In the genomic region with DNA sequence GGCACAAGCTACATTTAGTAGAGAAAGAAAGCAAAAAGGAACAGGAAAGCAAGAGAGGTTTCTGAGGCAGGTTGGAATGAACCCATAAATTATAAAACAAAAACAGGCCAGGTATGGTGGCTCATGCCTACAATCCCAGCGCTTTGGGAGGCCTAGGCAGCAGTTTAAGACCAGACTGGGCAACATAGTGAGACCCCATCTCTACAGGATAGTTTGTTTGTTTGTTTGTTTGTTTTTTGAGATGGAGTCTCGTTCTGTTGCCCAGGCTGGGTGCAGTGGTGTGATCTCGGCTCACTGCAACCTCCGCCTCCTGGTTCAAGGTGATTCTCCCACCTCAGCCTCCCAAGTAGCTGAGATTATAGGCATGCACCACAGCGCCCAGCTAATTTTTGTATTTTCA, we compare ENCODE assay signal across 37 cellular contexts. TPM values are rescaled to one million over a fixed set of nuclear protein-coding genes. Genes with fewer than 3 reads are reported as not detected.
DNase-seq lines count a peak whose midpoint lies in the region; ATAC-seq, FAIRE-seq and TF ChIP-seq lines count a peak whose summit lies in the region.
"Had no signal": no experiment of that assay in that cellular context is flagged by ENCODE, and none has a peak within 500 bp of the region (broad histone marks: within the 10 kb centered on the region; RNA-seq: fewer than 3 reads in every experiment).

No MANE protein-coding gene starts in this region.

- H4K20me1 ChIP-seq in HepG2 (ENCODE audit: insufficient read depth, low read length) (no peaks in the 10 kb centered on the region), K562 (replicated peaks; ENCODE audit: control insufficient read depth, insufficient read depth, low read length) (no peaks in the 10 kb centered on the region; the same call in 1 of the 2 replicates)
- H4K20me1 ChIP-seq: BLaER1; BLaER1 treated with 17β-estradiol and CSF1 and Interleukin-3, amounts not matched to agents 10 nM and 100 nM had no signal

- BruUV-seq in HepG2 (replicated peaks; lab: Mats Ljungman, UMichigan) (no TSS peak), K562 (replicated peaks; lab: Mats Ljungman, UMichigan) (no TSS peak)

- ATAC-seq in HepG2 (no peak), right lobe of liver (no peak), WTC11 (no peak), K562 (no peak), GM18517 (IDR thresholded peaks at IDR 0.05; ENCODE audit: unreplicated experiment) (no peak)
- no peak for ATAC-seq in activated CD8-positive, alpha-beta T cell treated with anti-CD3 and anti-CD28 coated beads for 36 hours
- ATAC-seq: A549; CD8-positive, alpha-beta T cell had no signal

- 98% methylated on average over 5 of the region's 5 CpGs for WGBS in HepG2 (ENCODE audit: low lambda C conversion rate)
- 100% methylated on average over 4 of the region's 5 CpGs for WGBS in right lobe of liver (ENCODE audit: insufficient coverage, low coverage, low lambda C conversion rate, missing lambda C conversion rate)
- 78% methylated on average over 5 of the region's 5 CpGs for WGBS in K562 (ENCODE audit: insufficient coverage, low coverage, missing lambda C conversion rate)

- no peak overlapping the region for H3K27ac Mint-ChIP-seq in WTC11
- H3K27ac Mint-ChIP-seq in activated CD8-positive, alpha-beta T cell treated with anti-CD3 and anti-CD28 coated beads for 36 hours = no peak overlapping the region
- H3K27ac Mint-ChIP-seq: B cell; CD14-positive monocyte; CD4-positive, alpha-beta T cell; CD4-positive, CD25-positive, alpha-beta regulatory T cell; CD8-positive, alpha-beta memory T cell; CD8-positive, alpha-beta T cell had no signal

- no peak for DNase-seq in HepG2 (ENCODE audit: low spot score)
- no peak for DNase-seq in right lobe of liver
- DNase-seq in WTC11 (ENCODE audit: low spot score) = no peak
- DNase-seq in K562 (ENCODE audit: extremely low read depth in 1 of 4, low spot score in 3 of 4) = no peak
- no peak for DNase-seq in NCI-H2196 treated with DMSO at 0.1 percent for 48 hours (lab: John Stamatoyannopoulos, UW; ENCODE audit: unreplicated experiment)
- DNase-seq in activated CD8-positive, alpha-beta T cell treated with anti-CD3 and anti-CD28 coated beads for 36 hours = no peak
- DNase-seq: 8988T; ACHN; AML-193; BE2C; C1 segment of cervical spinal cord; Caco-2; Calu3; CD4-positive, alpha-beta memory T cell; CD4-positive, alpha-beta T cell; CD4-positive, CD25-positive, alpha-beta regulatory T cell; CD8-positive, alpha-beta memory T cell; CD8-positive, alpha-beta T cell; COR-L47; DMS 273 treated with DMSO at 0.1 percent for 48 hours; DMS153; DMS53; DMS79; DMS79 treated with DMSO at 0.1 percent for 48 hours; DND-41; EL had no signal

- no peaks in the 10 kb centered on the region for H3K9me1 ChIP-seq in K562 (ENCODE audit: control insufficient read depth, insufficient read depth, low read length)

- intact Hi-C loops in HepG2 (cut with micrococcal nuclease; ENCODE audit: unreplicated experiment) = no loop called here
- intact Hi-C loops in right lobe of liver (cut with DNase I) = no loop called here
- intact Hi-C loops in K562 (cut with micrococcal nuclease) = no loop called here
- intact Hi-C loops in activated CD8-positive, alpha-beta T cell treated with anti-CD3 and anti-CD28 coated beads for 36 hours (cut with micrococcal nuclease) = no loop called here

- TF ChIP-seq EP300 in HepG2 (IDR thresholded peaks at IDR 0.05; ENCODE audit: low read depth in 2 of 2, low read length in 2 of 2) = no peak
- TF ChIP-seq EP300 in HepG2 (CRISPR knock-in tag; IDR thresholded peaks at IDR 0.05; ENCODE audit: borderline replicate concordance) = no peak
- TF ChIP-seq EP300 in K562 (IDR thresholded peaks at IDR 0.05; ENCODE audit: low read length) = no peak

- TF ChIP-seq RAD21 in HepG2 (CRISPR knock-in tag; IDR thresholded peaks at IDR 0.05) = no peak
- TF ChIP-seq RAD21 in K562 (CRISPR knock-in tag; conservative IDR thresholded peaks at IDR 0.05 in 1 of 2, IDR thresholded peaks at IDR 0.05 in 1 of 2) = no peak

- no peak overlapping the region for H3K4me3 Mint-ChIP-seq in WTC11
- H3K4me3 Mint-ChIP-seq in activated CD8-positive, alpha-beta T cell treated with anti-CD3 and anti-CD28 coated beads for 36 hours = no peak overlapping the region
- H3K4me3 Mint-ChIP-seq: B cell; CD14-positive monocyte; CD4-positive, alpha-beta memory T cell; CD4-positive, alpha-beta T cell; CD4-positive, CD25-positive, alpha-beta regulatory T cell; CD8-positive, alpha-beta memory T cell; CD8-positive, alpha-beta T cell had no signal

- POLR2A ChIA-PET in HepG2 (lab: Yijun Ruan, JAX) = no interaction called here
- POLR2A ChIA-PET in HEK293 (lab: Yijun Ruan, JAX) = no interaction called here
- POLR2A ChIA-PET in WTC11 (lab: Charles Lee) = no interaction called here
- POLR2A ChIA-PET in K562 (lab: Yijun Ruan, JAX) = no interaction called here
- POLR2A ChIA-PET in activated CD8-positive, alpha-beta T cell treated with anti-CD3 and anti-CD28 coated beads for 36 hours (lab: Charles Lee) = interaction anchor here (1.2 kb wide), 1 partner anchor 38 kb away, joined by 3 read pairs; no protein-coding TSS in a partner anchor

- H3K4me1 ChIP-seq in HepG2 (ENCODE audit: insufficient read depth, low read length) (no peaks in the 10 kb centered on the region), right lobe of liver (no peaks in the 10 kb centered on the region), HEK293 (ENCODE audit: control insufficient read depth, insufficient read depth, low read length) (no peaks in the 10 kb centered on the region), K562 (replicated peaks in 1 of 2; ENCODE audit: control insufficient read depth in 2 of 2, insufficient read depth in 2 of 2, low read length in 2 of 2) (no peaks in the 10 kb centered on the region)
- H3K4me1 ChIP-seq: A549, BE2C, BLaER1, Caco-2 had no signal

- no peaks in the 10 kb centered on the region for H3K9me3 ChIP-seq in HepG2 (ENCODE audit: low read length)
- no peaks in the 10 kb centered on the region for H3K9me3 ChIP-seq in right lobe of liver
- H3K9me3 ChIP-seq in HEK293 (ENCODE audit: control insufficient read depth, insufficient read depth, low read depth, low read length) = no peaks in the 10 kb centered on the region
- no peaks in the 10 kb centered on the region for H3K9me3 ChIP-seq in K562 (replicated peaks; ENCODE audit: control insufficient read depth, insufficient read depth, low read depth, low read length)
- H3K9me3 ChIP-seq: A549; BE2C; BLaER1; BLaER1 treated with 17β-estradiol and CSF1 and Interleukin-3, amounts not matched to agents 10 nM and 100 nM; Caco-2 had no signal

- H3K36me3 ChIP-seq in HepG2 (replicated peaks in 1 of 2; ENCODE audit: control insufficient read depth in 1 of 2, insufficient read depth in 2 of 2, low read length in 2 of 2) = peaks cover 0 to 3% of the 10 kb centered on the region in 2 experiments; a peak in 1 of 5 replicates
- no peaks in the 10 kb centered on the region for H3K36me3 ChIP-seq in right lobe of liver
- H3K36me3 ChIP-seq in HEK293 (ENCODE audit: control insufficient read depth in 2 of 2, insufficient read depth in 1 of 2, low read length in 2 of 2) = no peaks in the 10 kb centered on the region
- H3K36me3 ChIP-seq in K562 (ENCODE audit: control insufficient read depth, insufficient read depth, low read length) = no peaks in the 10 kb centered on the region
- H3K36me3 ChIP-seq: BE2C, BLaER1 had no signal

- TF ChIP-seq POLR2A in HepG2 (IDR thresholded peaks at IDR 0.05; ENCODE audit: insufficient read depth in 1 of 2, low read depth in 2 of 2, low read length in 2 of 2) (no peak), right lobe of liver (IDR thresholded peaks at IDR 0.05) (no peak), K562 (conservative IDR thresholded peaks at IDR 0.05) (no peak)

- no peaks in the 10 kb centered on the region for H3K27me3 Mint-ChIP-seq in WTC11 (ENCODE audit: low read depth)
- no peaks in the 10 kb centered on the region for H3K27me3 Mint-ChIP-seq in activated CD8-positive, alpha-beta T cell treated with anti-CD3 and anti-CD28 coated beads for 36 hours
- H3K27me3 Mint-ChIP-seq: B cell; CD4-positive, alpha-beta memory T cell; CD4-positive, alpha-beta T cell; CD4-positive, CD25-positive, alpha-beta regulatory T cell; CD8-positive, alpha-beta memory T cell had no signal

- no peak for FAIRE-seq in HepG2 (lab: Jason Lieb, UNC)
- FAIRE-seq in K562 (lab: Jason Lieb, UNC) = no peak
- FAIRE-seq: A204.1, A549, D721Med had no signal

- TF ChIP-seq CTCF in HepG2 (CRISPR knock-in tag; IDR thresholded peaks at IDR 0.05) (no peak), right lobe of liver (IDR thresholded peaks at IDR 0.05) (no peak), HEK293 (tag by site-specific recombination; IDR thresholded peaks at IDR 0.05) (no peak), WTC11 (IDR thresholded peaks at IDR 0.05) (no peak), K562 (IDR thresholded peaks at IDR 0.05 in 2 of 3, conservative IDR thresholded peaks at IDR 0.05 in 1 of 3; ENCODE audit: insufficient read depth in 2 of 3, low read depth in 1 of 3, low read length in 3 of 3) (no peak)
- TF ChIP-seq CTCF in activated CD8-positive, alpha-beta T cell treated with anti-CD3 and anti-CD28 coated beads for 36 hours (IDR thresholded peaks at IDR 0.05) = no peak

- H2AFZ ChIP-seq in HepG2 (ENCODE audit: low read length) = no peak overlapping the region
- no peak overlapping the region for H2AFZ ChIP-seq in K562 (ENCODE audit: low read depth, low read length)

- H3K79me2 ChIP-seq in HepG2 (ENCODE audit: insufficient read depth, low read length) = no peaks in the 10 kb centered on the region
- H3K79me2 ChIP-seq in K562 (ENCODE audit: control insufficient read depth, insufficient read depth, low read length) = no peaks in the 10 kb centered on the region

- CTCF ChIA-PET in HepG2 (lab: Yijun Ruan, JAX; ENCODE audit: low intra/inter-chr PET ratio, low total read pairs) = no interaction called here
- CTCF ChIA-PET in HEK293 (lab: Yijun Ruan, JAX) = no interaction called here
- CTCF ChIA-PET in WTC11 (lab: Charles Lee) = no interaction called here
- CTCF ChIA-PET in K562 (lab: Yijun Ruan, JAX; ENCODE audit: low intra/inter-chr PET ratio) = no interaction called here
- CTCF ChIA-PET in activated CD8-positive, alpha-beta T cell treated with anti-CD3 and anti-CD28 coated beads for 36 hours (lab: Charles Lee) = no interaction called here

- H3K27me3 ChIP-seq in HepG2 (ENCODE audit: control insufficient read depth in 1 of 2, insufficient read depth in 2 of 2, low read length in 2 of 2) = no peaks in the 10 kb centered on the region
- H3K27me3 ChIP-seq in right lobe of liver = no peaks in the 10 kb centered on the region
- H3K27me3 ChIP-seq in K562 (ENCODE audit: control insufficient read depth in 2 of 2, insufficient read depth in 2 of 2, low read length in 2 of 2) = no peaks in the 10 kb centered on the region
- H3K27me3 ChIP-seq: BE2C; BLaER1; BLaER1 treated with 17β-estradiol and CSF1 and Interleukin-3, amounts not matched to agents 10 nM and 100 nM had no signal

- no peak overlapping the region for H3K4me2 ChIP-seq in HepG2 (ENCODE audit: low read depth, low read length)
- H3K4me2 ChIP-seq in K562 (ENCODE audit: insufficient read depth, low read length) = no peak overlapping the region
- H3K4me2 ChIP-seq: A549; BLaER1; BLaER1 treated with 17β-estradiol and CSF1 and Interleukin-3, amounts not matched to agents 10 nM and 100 nM had no signal

- H3K4me1 Mint-ChIP-seq in WTC11 = no peaks in the 10 kb centered on the region
- H3K4me1 Mint-ChIP-seq in activated CD8-positive, alpha-beta T cell treated with anti-CD3 and anti-CD28 coated beads for 36 hours (ENCODE audit: low read depth) = peaks cover 12% of the 10 kb centered on the region

- no peaks in the 10 kb centered on the region; the same call in 1 of the 2 replicates for H3K36me3 Mint-ChIP-seq in WTC11
- peaks cover 1% of the 10 kb centered on the region for H3K36me3 Mint-ChIP-seq in activated CD8-positive, alpha-beta T cell treated with anti-CD3 and anti-CD28 coated beads for 36 hours (ENCODE audit: low read depth)

- no peak overlapping the region for H3K4me3 ChIP-seq in HepG2 (replicated peaks in 1 of 3; ENCODE audit: insufficient read depth in 1 of 3, low read depth in 2 of 3, low read length in 3 of 3)
- H3K4me3 ChIP-seq in right lobe of liver = no peak overlapping the region
- H3K4me3 ChIP-seq in HEK293 (ENCODE audit: low read depth, low read length) = no peak overlapping the region
- H3K4me3 ChIP-seq in K562 = no peak overlapping the region
- H3K4me3 ChIP-seq: A549; BLaER1; BLaER1 treated with 17β-estradiol and CSF1 and Interleukin-3, amounts not matched to agents 10 nM and 100 nM had no signal

- H3K9ac ChIP-seq in HepG2 (ENCODE audit: insufficient read depth, low read depth, low read length) (no peak overlapping the region), K562 (ENCODE audit: insufficient read depth in 1 of 2, low read depth in 2 of 2, low read length in 2 of 2) (no peak overlapping the region)
- H3K9ac ChIP-seq: BLaER1; BLaER1 treated with 17β-estradiol and CSF1 and Interleukin-3, amounts not matched to agents 10 nM and 100 nM had no signal

- H3K27ac ChIP-seq in HepG2 (ENCODE audit: extremely low read length, insufficient read depth, low read length) (no peak overlapping the region), right lobe of liver (no peak overlapping the region), HEK293 (ENCODE audit: extremely low read depth, low read depth, low read length) (no peak overlapping the region), K562 (ENCODE audit: extremely low read depth, low read depth, low read length) (no peak overlapping the region)
- H3K27ac ChIP-seq: 22Rv1; A549; BLaER1; BLaER1 treated with 17β-estradiol and CSF1 and Interleukin-3, amounts not matched to agents 10 nM and 100 nM; C4-2B had no signal

- no peaks in the 10 kb centered on the region for H3K9me3 Mint-ChIP-seq in WTC11
- no peaks in the 10 kb centered on the region for H3K9me3 Mint-ChIP-seq in activated CD8-positive, alpha-beta T cell treated with anti-CD3 and anti-CD28 coated beads for 36 hours
- H3K9me3 Mint-ChIP-seq: CD4-positive, alpha-beta T cell; CD8-positive, alpha-beta memory T cell had no signal

- in situ Hi-C loops in HepG2 (cut with HindIII; ENCODE audit: extremely low pct_ligation_motif_present, low pct_unique_long_range_greater_than_20kb) (no loop called here), K562 (cut with MboI) (no loop called here)

RNA-seq across cellular contexts. Expression of a gene that starts 49.0 kb away (rescaled TPM):
- total RNA-seq in HepG2 (2016; rRNA removed; fragmentation: Illumina TruSeq; extraction: Trizol) (14.0 and 18.1 TPM in 2 replicates), right lobe of liver (1 to 10 TPM; 1.5 to 5.6 (median 4.6) TPM), WTC11 (2021) (7.2 to 8.7 TPM (median 7.9 TPM) in 3 replicates), K562 (2014; rRNA removed) (2.2 and 4.2 TPM in 2 replicates), K562 (2014; rRNA removed; fragmentation: Illumina TruSeq; extraction: Trizol) (10.5 and 12.9 TPM in 2 replicates), K562 (2015; rRNA removed; fragmentation: Illumina TruSeq; extraction: Trizol) (14.0 and 15.5 TPM in 2 replicates), K562 (2021) (12.3 and 17.5 TPM in 2 replicates)
- total RNA-seq in HepG2 (2016; cell fraction: cytosol; rRNA removed; fragmentation: Illumina TruSeq; extraction: Trizol; ENCODE audit: low read depth) = 21.2 and 28.6 TPM in 2 replicates
- 12.7 and 18.1 TPM in 2 replicates for total RNA-seq in HepG2 (2016; cell fraction: insoluble cytoplasmic fraction; rRNA removed; fragmentation: Illumina TruSeq; extraction: Trizol)
- total RNA-seq in HepG2 (2016; cell fraction: membrane; rRNA removed; fragmentation: Illumina TruSeq; extraction: Trizol) = 9.7 and 11.2 TPM in 2 replicates
- total RNA-seq in HepG2 (2016; cell fraction: nucleus; rRNA removed; fragmentation: Illumina TruSeq; extraction: Trizol) = 16.6 and 19.1 TPM in 2 replicates
- polyA plus RNA-seq in HepG2 (2011; rRNA removed) (1.3 and 3.1 TPM in 2 replicates), K562 (2011; rRNA removed) (6.7 and 8.1 TPM in 2 replicates), K562 (2014; fragmentation: Illumina TruSeq; extraction: Trizol) (5.8 and 5.9 TPM in 2 replicates), K562 (2014; fragmentation: Nextera tagmentation; extraction: Ambion mirVana) (1 to 10 TPM; 2.6 to 3.8 TPM), K562 (2014; rRNA removed) (5.2 and 5.5 TPM in 2 replicates)
- 0.93 and 1.0 TPM in 2 replicates for polyA plus RNA-seq in HepG2 (2011; cell fraction: cytosol; rRNA removed)
- 1.2 and 2.7 TPM in 2 replicates for polyA plus RNA-seq in HepG2 (2011; cell fraction: nucleus; rRNA removed)
- polyA plus RNA-seq in HepG2 (2012) = 1.7 and 4.7 TPM in 2 replicates
- 1.9 and 2.2 TPM in 2 replicates for polyA plus RNA-seq in HepG2 (2016; cell fraction: cytosol; fragmentation: Illumina TruSeq; extraction: Trizol; ENCODE audit: low read depth)
- polyA plus RNA-seq in HepG2 (2016; cell fraction: insoluble cytoplasmic fraction; fragmentation: Illumina TruSeq; extraction: Trizol; ENCODE audit: low read depth) = 11.2 and 14.7 TPM in 2 replicates
- polyA plus RNA-seq in HepG2 (2016; cell fraction: membrane; fragmentation: Illumina TruSeq; extraction: Trizol; ENCODE audit: low read depth) = 1.6 and 2.8 TPM in 2 replicates
- 8.1 and 8.4 TPM in 2 replicates for polyA plus RNA-seq in HepG2 (2016; cell fraction: nucleus; fragmentation: Illumina TruSeq; extraction: Trizol; ENCODE audit: insufficient read depth, low read depth)
- 7.2 and 9.6 TPM in 2 replicates for polyA minus RNA-seq in HepG2 (2011; rRNA and poly(A)+ RNA removed; ENCODE audit: low replicate concordance)
- 6.4 and 9.8 TPM in 2 replicates for polyA minus RNA-seq in HepG2 (2011; cell fraction: cytosol; rRNA and poly(A)+ RNA removed)
- polyA minus RNA-seq in HepG2 (2011; cell fraction: nucleus; rRNA and poly(A)+ RNA removed) = 11.4 and 25.8 TPM in 2 replicates
- total RNA-seq in K562 (2011; cell fraction: chromatin; rRNA removed; ENCODE audit: low replicate concordance) = 21.2 and 29.8 TPM in 2 replicates
- total RNA-seq in K562 (2011; cell fraction: nucleolus; rRNA removed) = 12.4 and 14.3 TPM in 2 replicates
- total RNA-seq in K562 (2011; cell fraction: nucleoplasm; rRNA removed) = 11.4 and 14.0 TPM in 2 replicates
- polyA plus RNA-seq in K562 (2011; cell fraction: cytosol; rRNA removed) = 1.0 and 2.3 TPM in 2 replicates
- polyA plus RNA-seq in K562 (2011; cell fraction: nucleus; rRNA removed) = 4.3 and 4.6 TPM in 2 replicates
- polyA plus RNA-seq in K562 (2012) = 6.7 and 9.6 TPM in 2 replicates
- 10.0 TPM in 2 replicates for polyA minus RNA-seq in K562 (2011; rRNA and poly(A)+ RNA removed)
- 9.6 and 11.6 TPM in 2 replicates for polyA minus RNA-seq in K562 (2011; cell fraction: cytosol; rRNA and poly(A)+ RNA removed)
- 12.1 and 16.1 TPM in 2 replicates for polyA minus RNA-seq in K562 (2011; cell fraction: nucleus; rRNA and poly(A)+ RNA removed)
- 1 to 10 TPM; 5.6 to 6.3 TPM for total RNA-seq in activated CD8-positive, alpha-beta T cell treated with anti-CD3 and anti-CD28 coated beads for 36 hours
